In the genomic region with DNA sequence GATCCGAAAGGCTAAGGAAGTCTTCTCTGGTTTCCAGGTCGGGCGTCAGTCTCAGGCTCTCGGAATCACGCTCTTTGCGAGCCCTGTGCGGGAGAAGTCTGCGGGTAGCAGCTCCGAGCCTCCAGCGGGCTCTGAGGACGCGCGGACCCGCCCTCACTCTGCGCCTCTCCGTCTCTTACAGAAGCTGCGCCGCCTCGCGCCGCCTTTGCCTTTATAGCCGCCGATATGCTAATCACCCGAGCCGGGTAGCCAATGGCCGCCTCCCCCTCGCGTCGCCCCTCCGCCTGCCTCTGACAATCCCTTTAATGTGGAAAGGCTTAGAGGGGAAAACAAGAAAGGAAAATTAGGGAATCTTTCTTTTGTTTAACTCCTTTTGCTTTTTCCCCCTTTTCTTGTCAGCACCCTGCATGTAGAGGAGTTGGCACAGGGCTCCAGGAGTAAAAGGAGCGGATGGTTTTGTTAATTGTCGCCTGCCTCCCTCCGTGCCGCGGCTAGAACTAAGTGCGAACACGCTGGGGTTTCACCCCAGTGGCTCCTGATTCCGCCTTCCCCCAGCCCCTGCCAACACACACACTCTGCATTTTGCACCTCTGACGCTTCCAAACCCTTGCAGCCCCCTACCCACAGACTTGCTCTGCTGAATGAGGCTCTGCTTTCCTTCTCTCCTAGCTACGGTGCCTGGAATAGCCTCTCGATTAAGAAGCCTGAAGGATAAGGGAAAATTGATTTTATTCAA, we compare ENCODE assay signal across 10 cellular contexts. TPM values are rescaled to one million over a fixed set of nuclear protein-coding genes. Genes with fewer than 3 reads are reported as not detected.
DNase-seq lines count a peak whose midpoint lies in the region; TF ChIP-seq lines count a peak whose summit lies in the region.
"Had no signal": no experiment of that assay in that cellular context is flagged by ENCODE, and none has a peak within 500 bp of the region (broad histone marks: within the 10 kb centered on the region; RNA-seq: fewer than 3 reads in every experiment).

A gene with protein sequence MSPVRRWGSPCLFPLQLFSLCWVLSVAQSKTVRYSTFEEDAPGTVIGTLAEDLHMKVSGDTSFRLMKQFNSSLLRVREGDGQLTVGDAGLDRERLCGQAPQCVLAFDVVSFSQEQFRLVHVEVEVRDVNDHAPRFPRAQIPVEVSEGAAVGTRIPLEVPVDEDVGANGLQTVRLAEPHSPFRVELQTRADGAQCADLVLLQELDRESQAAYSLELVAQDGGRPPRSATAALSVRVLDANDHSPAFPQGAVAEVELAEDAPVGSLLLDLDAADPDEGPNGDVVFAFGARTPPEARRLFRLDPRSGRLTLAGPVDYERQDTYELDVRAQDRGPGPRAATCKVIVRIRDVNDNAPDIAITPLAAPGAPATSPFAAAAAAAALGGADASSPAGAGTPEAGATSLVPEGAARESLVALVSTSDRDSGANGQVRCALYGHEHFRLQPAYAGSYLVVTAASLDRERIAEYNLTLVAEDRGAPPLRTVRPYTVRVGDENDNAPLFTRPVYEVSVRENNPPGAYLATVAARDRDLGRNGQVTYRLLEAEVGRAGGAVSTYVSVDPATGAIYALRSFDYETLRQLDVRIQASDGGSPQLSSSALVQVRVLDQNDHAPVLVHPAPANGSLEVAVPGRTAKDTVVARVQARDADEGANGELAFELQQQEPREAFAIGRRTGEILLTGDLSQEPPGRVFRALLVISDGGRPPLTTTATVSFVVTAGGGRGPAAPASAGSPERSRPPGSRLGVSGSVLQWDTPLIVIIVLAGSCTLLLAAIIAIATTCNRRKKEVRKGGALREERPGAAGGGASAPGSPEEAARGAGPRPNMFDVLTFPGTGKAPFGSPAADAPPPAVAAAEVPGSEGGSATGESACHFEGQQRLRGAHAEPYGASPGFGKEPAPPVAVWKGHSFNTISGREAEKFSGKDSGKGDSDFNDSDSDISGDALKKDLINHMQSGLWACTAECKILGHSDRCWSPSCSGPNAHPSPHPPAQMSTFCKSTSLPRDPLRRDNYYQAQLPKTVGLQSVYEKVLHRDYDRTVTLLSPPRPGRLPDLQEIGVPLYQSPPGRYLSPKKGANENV (minus strand): TSS at position 186 of the 736 bp plus-strand sequence. CDS start 204 bp downstream, outside the sequence.

- H3K14ac ChIP-seq in H9 (ENCODE audit: insufficient read depth, low read length), result no peak within 1 kb of the TSS

- H3K4me2 ChIP-seq in H9 (ENCODE audit: insufficient read depth, insufficient read length, low read length) (peak within 1 kb of the TSS; percentile 89), parathyroid adenoma (ENCODE audit: low read length) (no peak within 1 kb of the TSS)

- H3K27me3 ChIP-seq in H9 (ENCODE audit: insufficient read depth, low read length), result peaks cover 39% of the 10 kb centered on the region
- H3K27me3 ChIP-seq in dorsolateral prefrontal cortex, result peaks cover 0 to 79% (median 60%) of the 10 kb centered on the region in 45 donors
- peaks cover 3% of the 10 kb centered on the region for H3K27me3 ChIP-seq in parathyroid adenoma (ENCODE audit: control insufficient read depth, insufficient read depth, low read length)
- peaks cover 22 to 92% (median 37%) of the 10 kb centered on the region in 4 donors for H3K27me3 ChIP-seq in esophagus squamous epithelium

- no peak within 1 kb of the TSS for H4K5ac ChIP-seq in H9 (ENCODE audit: insufficient read length, low read depth, low read length)

- no peak within 1 kb of the TSS for H3K23ac ChIP-seq in H9 (ENCODE audit: insufficient read length, low read depth, low read length)

- H3K4me3 ChIP-seq in dorsolateral prefrontal cortex (peak within 1 kb of the TSS in 56 of 59 donors; percentile 8 to 79 (median 48)), parathyroid adenoma (ENCODE audit: low read depth, low read length) (no peak within 1 kb of the TSS), esophagus squamous epithelium (peak within 1 kb of the TSS in 1 of 4 donors; percentile 26)

- peak within 1 kb of the TSS; percentile 82 to 90 for H3K4me3 Mint-ChIP-seq in H9

- no peak within 1 kb of the TSS for H2BK15ac ChIP-seq in H9 (ENCODE audit: low read depth, low read length)

- H3K56ac ChIP-seq in H9 (ENCODE audit: insufficient read length, low read depth, low read length), result no peak within 1 kb of the TSS

- H2AK5ac ChIP-seq in H9 (ENCODE audit: insufficient read length, low read length), result no peak within 1 kb of the TSS

- DNase-seq in H9, result peak; percentile 91
- peak; percentile 55 for DNase-seq in NCI-H345 treated with DMSO at 0.1 percent for 48 hours (lab: John Stamatoyannopoulos, UW; ENCODE audit: unreplicated experiment)
- DNase-seq in dorsolateral prefrontal cortex, result peak; percentile 50 to 91 (median 82)
- no peak for DNase-seq in kidney glomerular epithelial cell (lab: John Stamatoyannopoulos, UW)
- no peak for DNase-seq in NAMALWA (ENCODE audit: low spot score)
- no peak for DNase-seq in SIG-M5 (lab: John Stamatoyannopoulos, UW)
- DNase-seq in esophagus squamous epithelium (lab: John Stamatoyannopoulos, UW), result no peak

- H3K36me3 ChIP-seq in parathyroid adenoma (ENCODE audit: control insufficient read depth, insufficient read depth, low read length) (no peaks in the 10 kb centered on the region), esophagus squamous epithelium (no peaks in the 10 kb centered on the region)
- H3K36me3 ChIP-seq: pancreas, upper lobe of left lung had no signal

- H3K9me3 Mint-ChIP-seq in H9, result peaks cover 2 to 5% of the 10 kb centered on the region in 2 experiments; a peak in 4 of 5 replicates

- H3K36me3 Mint-ChIP-seq in H9 (ENCODE audit: insufficient read depth in 1 of 3, low read depth in 3 of 3), result peaks cover 3 to 13% (median 9%) of the 10 kb centered on the region in 3 experiments; a peak in 6 of 7 replicates

- H2BK20ac ChIP-seq in H9 (ENCODE audit: low read depth, low read length, poor library complexity, severe bottlenecking), result no peak within 1 kb of the TSS

- no peak within 1 kb of the TSS for H2BK5ac ChIP-seq in H9 (ENCODE audit: insufficient read length, low read length)

- H2BK120ac ChIP-seq in H9 (ENCODE audit: low read depth, low read length, poor library complexity, severe bottlenecking), result no peak within 1 kb of the TSS

- no peak within 1 kb of the TSS for H2BK12ac ChIP-seq in H9 (ENCODE audit: insufficient read length, low read depth, low read length)

- H4K8ac ChIP-seq in H9 (replicated peaks; ENCODE audit: insufficient read length, low read depth, low read length), result no peak within 1 kb of the TSS

- H4K91ac ChIP-seq in H9 (ENCODE audit: insufficient read length, low read depth, low read length), result no peak within 1 kb of the TSS

- peaks cover 63% of the 10 kb centered on the region for H3K27me3 Mint-ChIP-seq in H9 (ENCODE audit: low read depth)

- H3K9ac ChIP-seq in H9 (ENCODE audit: extremely low read depth, insufficient read length, low read length) (no peak within 1 kb of the TSS), parathyroid adenoma (no peak within 1 kb of the TSS)

- H3K79me2 ChIP-seq in H9 (ENCODE audit: insufficient read depth, low read length), result no peaks in the 10 kb centered on the region
- H3K79me2 ChIP-seq in parathyroid adenoma, result no peaks in the 10 kb centered on the region

- no peaks in the 10 kb centered on the region for H3K9me3 ChIP-seq in H9 (ENCODE audit: control insufficient read depth, low read depth, low read length)
- H3K9me3 ChIP-seq in parathyroid adenoma (ENCODE audit: control insufficient read depth, low read length), result no peaks in the 10 kb centered on the region
- peaks cover 0 to 15% (median 0%) of the 10 kb centered on the region in 3 donors for H3K9me3 ChIP-seq in esophagus squamous epithelium
- H3K9me3 ChIP-seq: pancreas had no signal

- H3K23me2 ChIP-seq in H9 (ENCODE audit: insufficient read length, low read depth, low read length, poor library complexity, severe bottlenecking), result peaks cover 33% of the 10 kb centered on the region

- no peak within 1 kb of the TSS for H3T11ph ChIP-seq in H9 (ENCODE audit: low read length)

- H3K79me1 ChIP-seq in H9 (ENCODE audit: insufficient read depth, low read depth, low read length, poor library complexity, severe bottlenecking), result no peaks in the 10 kb centered on the region

- H3K27ac ChIP-seq in H9 (ENCODE audit: insufficient read length, low read depth, low read length), result no peak within 1 kb of the TSS
- H3K27ac ChIP-seq in dorsolateral prefrontal cortex, result peak within 1 kb of the TSS in 33 of 59 donors; percentile 16 to 77 (median 51)
- H3K27ac ChIP-seq in parathyroid adenoma, result no peak within 1 kb of the TSS
- no peak within 1 kb of the TSS for H3K27ac ChIP-seq in esophagus squamous epithelium
- H3K27ac ChIP-seq: pancreas, upper lobe of left lung had no signal

- TF ChIP-seq CTCF in H9 (conservative IDR thresholded peaks at IDR 0.05) (no peak; the same call in 2 of the 3 replicates), dorsolateral prefrontal cortex (IDR thresholded peaks at IDR 0.05 in 54 of 56, conservative IDR thresholded peaks at IDR 0.05 in 2 of 56; ENCODE audit: low read depth in 1 of 56, partially characterized antibody in 56 of 56) (peak in 4 of 56 donors; percentile 9 to 20 (median 12)), parathyroid adenoma (IDR thresholded peaks at IDR 0.05) (no peak), esophagus squamous epithelium (IDR thresholded peaks at IDR 0.05) (no peak)

- TF ChIP-seq POLR2A in esophagus squamous epithelium (IDR thresholded peaks at IDR 0.05), result no peak

- H3K4me1 Mint-ChIP-seq in H9, result peaks cover 40 to 50% of the 10 kb centered on the region in 2 experiments

- intact Hi-C loops in dorsolateral prefrontal cortex (cut with DNase I) (loop anchor here in 1 of 2 donors (5.0 to 10.0 kb wide), 2 partner anchors 106 to 216 kb away; no protein-coding TSS in a partner anchor), esophagus squamous epithelium (cut with DNase I) (no loop called here)

- no CpG with 5 or more reads among the region's 41 CpGs for WGBS in H9 (ENCODE audit: extremely low coverage, insufficient read length, low lambda C conversion rate)
- 2 to 10% methylated on average over 18 to 24 of the region's 41 CpGs for WGBS in esophagus squamous epithelium, 2 donors

- H3K18ac ChIP-seq in H9 (ENCODE audit: insufficient read length, low read depth, low read length), result no peak within 1 kb of the TSS

- H3K4ac ChIP-seq in H9 (ENCODE audit: low read depth, low read length), result no peak within 1 kb of the TSS

- H2AFZ ChIP-seq in H9 (ENCODE audit: low read length) (no peak within 1 kb of the TSS), parathyroid adenoma (peak within 1 kb of the TSS; percentile 90)

- peaks cover 7% of the 10 kb centered on the region for H3K4me1 ChIP-seq in H9 (ENCODE audit: insufficient read depth, low read length)
- peaks cover 4% of the 10 kb centered on the region for H3K4me1 ChIP-seq in parathyroid adenoma
- H3K4me1 ChIP-seq in esophagus squamous epithelium, result peaks cover 3 to 68% (median 15%) of the 10 kb centered on the region in 3 donors

- H3K27ac Mint-ChIP-seq in H9, result no peak within 1 kb of the TSS

- H4K20me1 ChIP-seq in H9 (ENCODE audit: control insufficient read depth, insufficient read depth, insufficient read length), result peaks cover 3% of the 10 kb centered on the region

RNA-seq across cellular contexts. Expression of the gene that starts here (rescaled TPM):
- total RNA-seq in H9 (2021) (2.1 and 3.2 TPM in 2 replicates), dorsolateral prefrontal cortex (100 to 1,000 TPM in 3 of 120 experiments, 10 to 100 TPM in 115, 1 to 10 TPM in 2; 2.6 to 128 (median 37.4) TPM), esophagus squamous epithelium (not detected)
- total RNA-seq: upper lobe of left lung had no signal

Comparison
In these comparisons a context has a peak if more than half of its experiments do, and no peak if none do; other contexts are left out.
1. DNase-seq: peak in H9 (single experiment), NCI-H345 treated with DMSO at 0.1 percent for 48 hours (single experiment) and dorsolateral prefrontal cortex (10 of 10); none in kidney glomerular epithelial cell (single experiment), NAMALWA (single experiment), SIG-M5 (single experiment) and esophagus squamous epithelium (single experiment).
2. H3K27ac ChIP-seq: peak in dorsolateral prefrontal cortex (33 of 59); none in H9 (single experiment), parathyroid adenoma (single experiment) and esophagus squamous epithelium (0 of 4).